ENCODE assay signal across 1 cellular context in the genomic region with DNA sequence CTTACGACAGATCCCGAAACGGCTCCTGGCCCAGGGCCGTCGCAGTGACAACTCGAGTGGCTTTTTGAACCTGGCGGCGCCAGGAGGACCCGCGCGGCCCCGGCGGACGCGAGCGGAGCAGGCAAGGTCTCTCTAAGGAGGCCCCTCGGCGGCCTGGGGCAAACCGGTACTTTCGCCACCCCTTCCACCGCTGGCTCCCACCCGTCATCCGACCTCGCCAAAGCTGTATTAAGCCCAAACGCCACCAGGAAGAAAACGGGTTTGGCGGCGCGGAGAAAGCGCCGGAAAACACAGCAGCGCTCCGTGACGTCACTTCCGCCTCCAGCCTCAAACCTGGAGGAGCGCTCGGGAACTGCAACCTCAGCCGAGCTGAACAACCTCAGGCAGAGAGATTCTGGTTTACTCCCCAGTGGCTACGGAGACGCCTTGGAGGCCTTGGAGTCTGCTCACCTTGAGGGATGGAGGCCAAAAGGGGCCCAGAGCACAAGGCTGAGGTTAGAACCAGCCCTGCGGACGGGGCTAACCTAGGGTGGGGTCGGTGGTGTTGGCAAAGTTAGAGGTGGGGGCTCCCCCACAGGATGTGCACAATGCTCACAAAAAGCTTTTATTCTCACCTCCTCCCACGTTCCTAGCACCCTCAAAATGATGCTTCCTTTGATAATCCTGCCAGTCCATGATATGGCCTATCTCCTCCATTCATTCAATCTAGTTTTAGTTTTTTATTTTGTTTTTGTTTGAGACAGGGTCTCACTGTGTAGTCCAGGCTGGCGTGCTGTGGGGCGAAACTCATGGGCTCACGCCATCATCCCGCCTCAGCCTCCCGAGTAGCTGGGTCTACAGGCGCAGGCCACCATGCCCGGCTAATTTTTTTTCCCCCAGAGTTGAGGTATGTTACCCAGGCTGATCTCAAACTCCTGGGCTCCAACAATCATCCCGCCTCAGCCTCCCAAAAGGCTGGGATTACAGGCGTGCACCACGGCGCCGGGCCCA.
TF ChIP-seq lines count a peak whose summit lies in the region.

A gene (minus strand): TSS at position 295 of the 990 bp plus-strand sequence. CDS start 15,484 bp downstream, outside the sequence.

TF ChIP-seq in H1, 55 proteins besides CTCF, POLR2A, EP300 and RAD21:
- TF ChIP-seq HDAC6 (IDR thresholded peaks at IDR 0.05; ENCODE audit: low read depth, low read length) (no peak), TAF7 (optimal IDR thresholded peaks at IDR 0.05; ENCODE audit: borderline replicate concordance, low read depth, low read length) (peak; percentile 92), RNF2 (IDR thresholded peaks at IDR 0.05; ENCODE audit: borderline replicate concordance, low read depth, low read length, missing control alignments, poor library complexity, severe bottlenecking) (no peak), KDM5A (IDR thresholded peaks at IDR 0.05; ENCODE audit: low read length) (no peak), KDM4A (IDR thresholded peaks at IDR 0.05; ENCODE audit: low read depth, low read length, severe bottlenecking) (peak; percentile 80), JUN (IDR thresholded peaks at IDR 0.05; ENCODE audit: low read depth, low read length) (0 out of 2 replicates have a peak, but pooled peaks have one; percentile 15), JUND (IDR thresholded peaks at IDR 0.05; ENCODE audit: low read length) (peak; percentile 76; the same call in 1 of the 2 replicates), SP2 (IDR thresholded peaks at IDR 0.05; ENCODE audit: low read length) (no peak), ASH2L (IDR thresholded peaks at IDR 0.05; ENCODE audit: low read length) (peak; percentile 84), CREB1 (IDR thresholded peaks at IDR 0.05) (peak; percentile 96), POLR2AphosphoS5 (IDR thresholded peaks at IDR 0.05; ENCODE audit: low read depth, low read length) (peak; percentile 86), SP1 (IDR thresholded peaks at IDR 0.05; ENCODE audit: low read depth, low read length) (0 out of 2 replicates have a peak, but pooled peaks have one; percentile 27), SRF (IDR thresholded peaks at IDR 0.05; ENCODE audit: low read depth, low read length) (peak; percentile 57; the same call in 1 of the 2 replicates), PHF8 (conservative IDR thresholded peaks at IDR 0.05; ENCODE audit: low read depth, low read length) (peak; percentile 87), SP4 (IDR thresholded peaks at IDR 0.05; ENCODE audit: low read length) (no peak), GABPA (IDR thresholded peaks at IDR 0.05; ENCODE audit: borderline replicate concordance, insufficient read depth, low read length) (peak; percentile 93), RBBP5 (IDR thresholded peaks at IDR 0.05; ENCODE audit: borderline replicate concordance, low read depth, low read length) (peak; percentile 78; the same call in 1 of the 2 replicates), TBP (IDR thresholded peaks at IDR 0.05; ENCODE audit: low read depth, low read length) (peak; percentile 85), TAF1 (IDR thresholded peaks at IDR 0.05; ENCODE audit: low read depth, low read length) (peak; percentile 93), SIN3A (conservative IDR thresholded peaks at IDR 0.05 in 1 of 2, IDR thresholded peaks at IDR 0.05 in 1 of 2; ENCODE audit: low read depth in 1 of 2, low read length in 2 of 2) (0 out of 4 replicates have a peak, but pooled peaks of 1 of the 2 experiments have one; percentile 70)
- TF ChIP-seq, protein P1, sequence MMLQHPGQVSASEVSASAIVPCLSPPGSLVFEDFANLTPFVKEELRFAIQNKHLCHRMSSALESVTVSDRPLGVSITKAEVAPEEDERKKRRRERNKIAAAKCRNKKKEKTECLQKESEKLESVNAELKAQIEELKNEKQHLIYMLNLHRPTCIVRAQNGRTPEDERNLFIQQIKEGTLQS (IDR thresholded peaks at IDR 0.05; ENCODE audit: insufficient read depth, low read depth, low read length), result peak; percentile 66
- TF ChIP-seq, protein P2, sequence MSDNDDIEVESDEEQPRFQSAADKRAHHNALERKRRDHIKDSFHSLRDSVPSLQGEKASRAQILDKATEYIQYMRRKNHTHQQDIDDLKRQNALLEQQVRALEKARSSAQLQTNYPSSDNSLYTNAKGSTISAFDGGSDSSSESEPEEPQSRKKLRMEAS (IDR thresholded peaks at IDR 0.05), result peak; percentile 38; the same call in 1 of the 2 replicates
